In the genomic region with DNA sequence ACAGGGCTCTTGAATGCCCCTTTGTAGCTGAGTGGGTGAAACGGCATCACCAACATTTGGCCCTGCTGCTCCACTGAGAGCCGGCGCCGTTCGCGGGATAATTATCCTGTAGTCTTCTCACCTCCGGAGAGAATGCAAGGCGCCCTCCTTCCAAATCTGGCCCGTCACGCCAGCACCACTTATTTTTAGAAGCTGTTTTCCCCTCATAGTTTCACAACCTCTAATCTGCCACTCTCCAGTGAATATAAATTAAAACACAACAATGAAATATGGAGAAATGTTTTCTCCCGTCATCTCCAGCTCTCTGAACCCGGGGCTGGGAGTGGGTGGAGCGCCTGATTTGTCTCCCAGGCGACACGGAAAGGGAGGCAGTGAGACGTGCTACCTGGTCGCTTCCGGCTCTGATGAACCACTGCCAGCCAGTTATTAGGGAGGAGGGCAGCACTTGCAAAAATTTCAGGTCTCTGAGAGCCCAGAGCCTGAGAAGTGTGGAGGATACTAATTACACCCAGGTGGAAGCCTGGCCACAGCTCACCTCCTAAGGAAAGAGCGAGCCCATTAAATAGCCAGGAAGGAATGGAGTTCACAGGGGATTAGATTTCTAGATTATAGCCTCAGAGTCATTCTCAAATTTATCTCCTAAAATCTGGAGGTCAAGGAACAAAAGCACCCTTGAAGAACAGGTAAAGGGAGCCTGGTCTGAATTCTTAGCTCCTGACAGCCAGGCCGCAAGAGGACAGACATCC, we compare ENCODE assay signal across 20 cellular contexts. TPM values are rescaled to one million over a fixed set of nuclear protein-coding genes. Genes with fewer than 3 reads are reported as not detected.
DNase-seq lines count a peak whose midpoint lies in the region; ATAC-seq and TF ChIP-seq lines count a peak whose summit lies in the region.
"Had no signal": no experiment of that assay in that cellular context is flagged by ENCODE, and none has a peak within 500 bp of the region (broad histone marks: within the 10 kb centered on the region; RNA-seq: fewer than 3 reads in every experiment).

No MANE protein-coding gene starts in this region.

- no peak overlapping the region for H4K91ac ChIP-seq in trophoblast cell (ENCODE audit: low read depth, low read length)

- H3K4ac ChIP-seq in trophoblast cell (ENCODE audit: low read depth, low read length): no peak overlapping the region

- no peak overlapping the region for H3K14ac ChIP-seq in trophoblast cell (ENCODE audit: low read length)

- H3K9me3 ChIP-seq in trophoblast cell (ENCODE audit: insufficient read depth, low read depth, low read length) (peaks cover 2% of the 10 kb centered on the region), esophagus squamous epithelium (peaks cover 0 to 5% (median 5%) of the 10 kb centered on the region in 3 donors)
- H3K9me3 ChIP-seq: prostate gland had no signal

- no peak overlapping the region for H4K8ac ChIP-seq in trophoblast cell (ENCODE audit: low read depth, low read length)

- no peak for TF ChIP-seq CTCF in esophagus squamous epithelium (IDR thresholded peaks at IDR 0.05)

- H2AK5ac ChIP-seq in trophoblast cell (ENCODE audit: low read length): no peak overlapping the region

- H3K36me3 ChIP-seq in trophoblast cell (ENCODE audit: control insufficient read depth in 1 of 2, insufficient read depth in 2 of 2, low read length in 2 of 2): no peaks in the 10 kb centered on the region
- no peaks in the 10 kb centered on the region for H3K36me3 ChIP-seq in esophagus squamous epithelium
- H3K36me3 ChIP-seq: HAP-1, lower lobe of right lung, prostate gland, WERI-Rb-1 had no signal

- H3K18ac ChIP-seq in trophoblast cell (ENCODE audit: low read length): no peak overlapping the region

- no CpG with 5 or more reads among the region's 20 CpGs for WGBS in trophoblast cell (ENCODE audit: extremely low coverage, insufficient coverage, insufficient read length)
- WGBS in esophagus squamous epithelium, 2 donors: 85 to 87% methylated on average over 12 to 16 of the region's 20 CpGs

- peak overlapping the region; percentile 25 for H2BK120ac ChIP-seq in trophoblast cell (ENCODE audit: insufficient read depth, low read length, poor library complexity)

- TF ChIP-seq POLR2A in esophagus squamous epithelium (IDR thresholded peaks at IDR 0.05): no peak

- no peak overlapping the region for H3K23ac ChIP-seq in trophoblast cell (ENCODE audit: low read length)

- H2BK12ac ChIP-seq in trophoblast cell (ENCODE audit: low read length): no peak overlapping the region

- H4K12ac ChIP-seq in trophoblast cell (ENCODE audit: low read depth, low read length): no peak overlapping the region

- H3K4me2 ChIP-seq in trophoblast cell (ENCODE audit: low read length): no peak overlapping the region

- H2AFZ ChIP-seq in trophoblast cell (ENCODE audit: insufficient read depth, low read length, poor library complexity): no peak overlapping the region

- no peaks in the 10 kb centered on the region for H3K79me2 ChIP-seq in trophoblast cell (ENCODE audit: control insufficient read depth, insufficient read depth, low read length, poor library complexity)

- DNase-seq in DMS79 (lab: John Stamatoyannopoulos, UW) (peak; percentile 55), NOMO-1 treated with DMSO at 0.1 percent for 48 hours (lab: John Stamatoyannopoulos, UW; ENCODE audit: unreplicated experiment) (peak; percentile 16), head of caudate nucleus (peak; percentile 32 to 90 (median 70)), trophoblast cell (peak in 1 of 2 donors; percentile 6), esophagus squamous epithelium (lab: John Stamatoyannopoulos, UW) (no peak), NCI-H774 (lab: John Stamatoyannopoulos, UW) (no peak)
- DNase-seq: activated CD4-positive, alpha-beta memory T cell treated with anti-CD3 and anti-CD28 coated beads, Interleukin-2, amount 10 ng/mL, durations not matched to agents 7 days and 5 days; activated T-cell treated with anti-CD3 and anti-CD28 coated beads, Interleukin-2, amount 50 U/mL, for 48 hours; foreskin fibroblast; GF-D8; Karpas-422; lower lobe of right lung; naive B cell; NCI-H187; NCI-H82; WERI-Rb-1 had no signal

- no peak overlapping the region for H3K9ac ChIP-seq in trophoblast cell (ENCODE audit: low read length)

- H3K4me3 ChIP-seq in trophoblast cell (ENCODE audit: low read depth, low read length) (no peak overlapping the region), esophagus squamous epithelium (no peak overlapping the region)
- H3K4me3 ChIP-seq: HAP-1, lower lobe of right lung, prostate gland had no signal

- ATAC-seq in GM21423 (IDR thresholded peaks at IDR 0.05; ENCODE audit: unreplicated experiment): no peak
- no peak for ATAC-seq in GM21717 (IDR thresholded peaks at IDR 0.05; ENCODE audit: unreplicated experiment)

- intact Hi-C loops in head of caudate nucleus (cut with DNase I) (no loop called here), esophagus squamous epithelium (cut with DNase I) (no loop called here)

- H2BK5ac ChIP-seq in trophoblast cell (ENCODE audit: low read depth, low read length, poor library complexity): no peak overlapping the region

- no peaks in the 10 kb centered on the region for H3K79me1 ChIP-seq in trophoblast cell (ENCODE audit: low read length)

- H3K27ac ChIP-seq in trophoblast cell (ENCODE audit: low read depth, low read length): no peak overlapping the region
- no peak overlapping the region for H3K27ac ChIP-seq in esophagus squamous epithelium
- H3K27ac ChIP-seq: lower lobe of right lung, prostate gland, WERI-Rb-1 had no signal

- H3K27me3 ChIP-seq in trophoblast cell (ENCODE audit: insufficient read depth, low read length) (no peaks in the 10 kb centered on the region), esophagus squamous epithelium (no peaks in the 10 kb centered on the region)

- H3K4me1 ChIP-seq in trophoblast cell (ENCODE audit: control insufficient read depth in 1 of 2, insufficient read depth in 2 of 2, low read length in 2 of 2) (peaks cover 7 to 13% of the 10 kb centered on the region in 2 experiments), esophagus squamous epithelium (peaks cover 6 to 27% (median 8%) of the 10 kb centered on the region in 3 donors)
- H3K4me1 ChIP-seq: HAP-1, lower lobe of right lung, prostate gland had no signal

RNA-seq across cellular contexts. Expression of gene LIPC, which starts 58.8 kb away (rescaled TPM):
- polyA plus RNA-seq in trophoblast cell (2013): 0.05 and 0.07 TPM in 2 replicates
- 1 to 10 TPM in 1 of 4 donors, under 1 TPM in 2, not detected in 1; 0.27 to 1.1 (median 0.38) TPM for total RNA-seq in esophagus squamous epithelium

Comparison
In these comparisons a context has a peak if more than half of its experiments do, and no peak if none do; other contexts are left out.
1. DNase-seq: peak in DMS79 (single experiment), NOMO-1 treated with DMSO at 0.1 percent for 48 hours (single experiment) and head of caudate nucleus (42 of 42); none in esophagus squamous epithelium (single experiment) and NCI-H774 (single experiment).